ENCODE assay signal across 8 cellular contexts in genomic region chr1:27569506-27570382, GRCh38. TPM values are rescaled to one million over a fixed set of nuclear protein-coding genes. Genes with fewer than 3 reads are reported as not detected.
DNase-seq lines count a peak whose midpoint lies in the region; ATAC-seq and TF ChIP-seq lines count a peak whose summit lies in the region.
"Had no signal": no experiment of that assay in that cellular context is flagged by ENCODE, and none has a peak within 500 bp of the region (broad histone marks: within the 10 kb centered on the region; RNA-seq: fewer than 3 reads in every experiment).

No MANE protein-coding gene starts in this region.

- TF ChIP-seq POLR2A in adrenal gland (IDR thresholded peaks at IDR 0.05): no peak

- no peak for TF ChIP-seq CTCF in HFFc6 (IDR thresholded peaks at IDR 0.05)
- no peak for TF ChIP-seq CTCF in adrenal gland (IDR thresholded peaks at IDR 0.05)

- WGBS in adrenal gland, 4 donors: 48 to 60% (median 53%) methylated on average over 12 to 15 of the region's 15 CpGs

- H3K27me3 Mint-ChIP-seq in HFFc6 (ENCODE audit: insufficient read depth): peaks cover 3% of the 10 kb centered on the region

- H3K9me3 ChIP-seq in adrenal gland (replicated peaks in 1 of 3): no peaks in the 10 kb centered on the region
- no peaks in the 10 kb centered on the region for H3K9me3 ChIP-seq in iPS-18c (ENCODE audit: control insufficient read depth, insufficient read depth, low read length)

- no peaks in the 10 kb centered on the region for H3K9me3 Mint-ChIP-seq in HFFc6
- no peaks in the 10 kb centered on the region for H3K9me3 Mint-ChIP-seq in stimulated activated effector memory CD8-positive, alpha-beta T cell treated with anti-CD3 and anti-CD28 coated beads, Interleukin-12 subunit alpha, Interleukin-12 subunit beta, amount 100 ng/mL, for 72 hours

- H3K27me3 ChIP-seq in adrenal gland: no peaks in the 10 kb centered on the region

- DNase-seq in HFFc6 (no peak), adrenal gland (peak in 2 of 7 donors; percentile 43), NCI-H2107 treated with DMSO at 0.1 percent for 48 hours (lab: John Stamatoyannopoulos, UW; ENCODE audit: unreplicated experiment) (no peak)
- DNase-seq in stimulated activated effector memory CD8-positive, alpha-beta T cell treated with anti-CD3 and anti-CD28 coated beads, Interleukin-12 subunit alpha, Interleukin-12 subunit beta, amount 100 ng/mL, for 72 hours (ENCODE audit: low spot score in 2 of 2): no peak
- DNase-seq in activated CD4-positive, CD25-positive, alpha-beta regulatory T cell (lab: John Stamatoyannopoulos, UW): no peak
- DNase-seq: central memory CD4-positive, alpha-beta T cell had no signal

- peaks cover 90 to 96% of the 10 kb centered on the region in 2 donors for H3K4me1 ChIP-seq in adrenal gland (replicated peaks in 1 of 2)

- H3K27ac Mint-ChIP-seq in HFFc6: peak overlapping the region; percentile 67
- H3K27ac Mint-ChIP-seq in stimulated activated effector memory CD8-positive, alpha-beta T cell treated with anti-CD3 and anti-CD28 coated beads, Interleukin-12 subunit alpha, Interleukin-12 subunit beta, amount 100 ng/mL, for 72 hours: peak overlapping the region; percentile 61

- H3K27ac ChIP-seq in adrenal gland: peak overlapping the region; percentile 51 to 96 (median 90)

- H3K4me3 Mint-ChIP-seq in HFFc6: peak overlapping the region; percentile 66; the same call in 1 of the 2 replicates
- peak overlapping the region; percentile 70 for H3K4me3 Mint-ChIP-seq in stimulated activated effector memory CD8-positive, alpha-beta T cell treated with anti-CD3 and anti-CD28 coated beads, Interleukin-12 subunit alpha, Interleukin-12 subunit beta, amount 100 ng/mL, for 72 hours

- H3K36me3 Mint-ChIP-seq in HFFc6 (ENCODE audit: low read depth): no peaks in the 10 kb centered on the region
- H3K36me3 Mint-ChIP-seq in stimulated activated effector memory CD8-positive, alpha-beta T cell treated with anti-CD3 and anti-CD28 coated beads, Interleukin-12 subunit alpha, Interleukin-12 subunit beta, amount 100 ng/mL, for 72 hours: peaks cover 21% of the 10 kb centered on the region

- ATAC-seq in stimulated activated effector memory CD8-positive, alpha-beta T cell treated with anti-CD3 and anti-CD28 coated beads, Interleukin-12 subunit alpha, Interleukin-12 subunit beta, amount 100 ng/mL, for 72 hours: no peak
- ATAC-seq in HG03354 (IDR thresholded peaks at IDR 0.05; ENCODE audit: poor library complexity, severe bottlenecking, unreplicated experiment): no peak

- intact Hi-C loops in adrenal gland (cut with DNase I): no loop called here

- H3K4me1 Mint-ChIP-seq in HFFc6 (ENCODE audit: low read depth): peaks cover 90% of the 10 kb centered on the region
- H3K4me1 Mint-ChIP-seq in stimulated activated effector memory CD8-positive, alpha-beta T cell treated with anti-CD3 and anti-CD28 coated beads, Interleukin-12 subunit alpha, Interleukin-12 subunit beta, amount 100 ng/mL, for 72 hours: peaks cover 63% of the 10 kb centered on the region

- H3K4me3 ChIP-seq in adrenal gland: no peak overlapping the region
- peak overlapping the region; percentile 6; the same call in 1 of the 2 replicates for H3K4me3 ChIP-seq in iPS-18c (ENCODE audit: insufficient read depth, low read depth, low read length)

- H3K36me3 ChIP-seq in adrenal gland (replicated peaks in 1 of 2): no peaks in the 10 kb centered on the region

RNA-seq across cellular contexts. Expression of gene AHDC1, which starts 34.2 kb away (rescaled TPM):
- total RNA-seq in HFFc6 (2021; fragmentation: NEBNext Ultra II Directional; extraction: Animal tissue kit (Norgen Biotek cat#: 25700)): 10 to 100 TPM; 30.7 to 53.2 (median 34.7) TPM
- total RNA-seq in adrenal gland: 100 to 1,000 TPM in 1 of 8 donors, 10 to 100 TPM in 7; 43.9 to 111 (median 71.8) TPM
- polyA plus RNA-seq in adrenal gland: 10 to 100 TPM; 10.4 to 98.5 (median 27.0) TPM
